Comparison of ENCODE assay signal across 14 cellular contexts in the genomic region with DNA sequence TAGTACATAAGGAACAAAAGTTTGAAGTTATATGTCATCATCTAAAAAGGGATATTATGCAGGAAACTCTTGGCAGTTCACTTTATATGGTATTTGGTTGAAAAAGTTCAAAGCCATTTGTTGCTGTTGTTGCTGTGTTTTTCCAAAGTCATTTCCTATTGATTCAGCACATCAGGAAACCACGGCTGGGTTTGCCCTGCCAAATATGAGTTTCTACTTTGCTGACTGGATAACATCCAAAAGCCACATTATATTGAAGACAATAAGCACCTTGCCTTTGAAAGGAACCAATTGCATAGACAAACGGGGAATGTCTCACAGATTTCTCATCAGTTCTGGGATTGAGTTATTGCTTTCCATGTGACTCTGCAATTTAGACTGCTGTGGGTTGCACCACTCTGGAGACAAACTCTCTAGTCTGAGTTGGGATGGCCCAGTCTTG.
DNase-seq lines count a peak whose midpoint lies in the region; ATAC-seq and TF ChIP-seq lines count a peak whose summit lies in the region.
"Had no signal": no experiment of that assay in that cellular context is flagged by ENCODE, and none has a peak within 500 bp of the region (broad histone marks: within the 10 kb centered on the region; RNA-seq: fewer than 3 reads in every experiment).

No MANE protein-coding gene starts in this region.

- H3K4me3 ChIP-seq in AG10803 (ENCODE audit: low read length) (no peak overlapping the region), astrocyte of the spinal cord (ENCODE audit: low read depth, low read length) (no peak overlapping the region)
- H3K4me3 ChIP-seq: GM12878, hepatocyte, upper lobe of left lung had no signal

- no peak for TF ChIP-seq POLR2A in erythroblast (IDR thresholded peaks at IDR 0.05; ENCODE audit: low read length)

- in situ Hi-C loops in astrocyte of the spinal cord (cut with HindIII; ENCODE audit: low sequenced_read_pairs), result no loop called here

- peak; percentile 62 for DNase-seq in AG10803 (ENCODE audit: low read depth)
- peak; percentile 54 for DNase-seq in HS-5 (ENCODE audit: low read depth)
- peak; percentile 93 for DNase-seq in astrocyte of the spinal cord (ENCODE audit: low read depth, low spot score)
- peak; percentile 2 for DNase-seq in glomerular visceral epithelial cell (ENCODE audit: extremely low spot score)
- no peak for DNase-seq in posterior vena cava (ENCODE audit: low spot score)
- no peak for DNase-seq in erythroblast (lab: John Stamatoyannopoulos, UW)
- no peak for DNase-seq in NCI-H1694 treated with DMSO at 0.1 percent for 48 hours (lab: John Stamatoyannopoulos, UW)
- DNase-seq: activated CD4-positive, alpha-beta T cell treated with anti-CD3 and anti-CD28 coated beads, Interleukin-2, amount 10 ng/mL, durations not matched to agents 24 days and 14 days; CD8-positive, alpha-beta T cell; NCI-H774; upper lobe of left lung had no signal

- intact Hi-C loops in posterior vena cava (cut with DNase I), result no loop called here

- ATAC-seq in GM21723 (IDR thresholded peaks at IDR 0.05; ENCODE audit: unreplicated experiment), result no peak
- ATAC-seq: CD8-positive, alpha-beta T cell; GM12878 had no signal

- TF ChIP-seq CTCF in AG10803 (conservative IDR thresholded peaks at IDR 0.05; ENCODE audit: low read length), result no peak
- no peak for TF ChIP-seq CTCF in astrocyte of the spinal cord (IDR thresholded peaks at IDR 0.05; ENCODE audit: low read depth, low read length)

Comparison
In these comparisons a context has a peak if more than half of its experiments do, and no peak if none do; other contexts are left out.
1. DNase-seq: peak in AG10803 (single experiment), HS-5 (single experiment), astrocyte of the spinal cord (single experiment) and glomerular visceral epithelial cell (single experiment); none in posterior vena cava (single experiment), erythroblast (0 of 2) and NCI-H1694 treated with DMSO at 0.1 percent for 48 hours (single experiment).